In the genomic region with DNA sequence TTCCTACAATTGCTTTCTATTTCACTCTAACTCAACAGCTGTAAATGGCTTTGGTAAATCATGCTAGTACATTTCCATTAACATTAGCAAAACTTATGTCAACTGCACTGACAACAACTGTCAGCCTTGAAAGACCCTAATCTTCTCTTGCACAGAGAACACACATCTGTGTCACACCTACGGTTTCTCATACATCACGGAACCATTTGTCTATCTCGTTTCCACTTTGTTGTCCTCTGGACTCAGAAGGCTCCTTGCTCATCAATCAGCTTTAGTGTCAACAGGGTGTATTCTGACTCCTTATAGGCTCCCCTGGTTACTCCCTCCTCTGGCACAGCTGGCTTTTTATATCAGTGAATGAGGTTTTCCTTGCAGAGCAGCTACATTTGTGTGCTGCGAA, we compare ENCODE assay signal across 17 cellular contexts. TPM values are rescaled to one million over a fixed set of nuclear protein-coding genes. Genes with fewer than 3 reads are reported as not detected.
DNase-seq lines count a peak whose midpoint lies in the region; ATAC-seq, FAIRE-seq and TF ChIP-seq lines count a peak whose summit lies in the region.
"Had no signal": no experiment of that assay in that cellular context is flagged by ENCODE, and none has a peak within 500 bp of the region (broad histone marks: within the 10 kb centered on the region; RNA-seq: fewer than 3 reads in every experiment).

No MANE protein-coding gene starts in this region.

- DNase-seq in A673 (ENCODE audit: low spot score) (peak; percentile 34), GM20000 (ENCODE audit: low spot score) (peak; percentile 23), OCI-M2 (lab: John Stamatoyannopoulos, UW; ENCODE audit: unreplicated experiment) (peak; percentile 31), occipital lobe (lab: John Stamatoyannopoulos, UW) (no peak), adrenal gland (no peak)
- DNase-seq: 8988T; ACHN; Calu3; CD4-positive, CD25-positive, alpha-beta regulatory T cell; DMS 273 treated with DMSO at 0.1 percent for 48 hours; GOT3; H9 had no signal

- no peak for TF ChIP-seq POLR2A in adrenal gland (IDR thresholded peaks at IDR 0.05)

- ATAC-seq in GM19351 (IDR thresholded peaks at IDR 0.05; ENCODE audit: unreplicated experiment) (no peak), GM18498 (IDR thresholded peaks at IDR 0.05; ENCODE audit: unreplicated experiment) (no peak)

- H3K9me3 ChIP-seq in A673 (ENCODE audit: low read depth, low read length, poor library complexity, severe bottlenecking) (peaks cover 26% of the 10 kb centered on the region), adrenal gland (replicated peaks in 1 of 3) (peaks cover 0 to 16% (median 6%) of the 10 kb centered on the region in 3 donors)

- TF ChIP-seq CTCF in A673 (conservative IDR thresholded peaks at IDR 0.05; ENCODE audit: low read depth, low read length) (no peak), GM20000 (IDR thresholded peaks at IDR 0.05; ENCODE audit: extremely low read depth, missing control alignments) (no peak), adrenal gland (IDR thresholded peaks at IDR 0.05) (no peak)

- CTCF ChIA-PET in A673 (lab: Charles Lee) = no interaction called here

- no TSS peak for BruUV-seq in A673 (replicated peaks; lab: Mats Ljungman, UMichigan)

- H3K4me3 ChIP-seq in A673 (ENCODE audit: low read depth, low read length, poor library complexity, severe bottlenecking) (no peak overlapping the region), adrenal gland (no peak overlapping the region)
- H3K4me3 ChIP-seq: BLaER1 treated with 17β-estradiol and CSF1 and Interleukin-3, amounts not matched to agents 10 nM and 100 nM had no signal

- intact Hi-C loops in A673 (cut with micrococcal nuclease; ENCODE audit: unreplicated experiment) = no loop called here
- intact Hi-C loops in adrenal gland (cut with DNase I) = no loop called here

- H3K4me1 ChIP-seq in A673 (ENCODE audit: insufficient read depth, low read length, poor library complexity, severe bottlenecking) (no peaks in the 10 kb centered on the region), adrenal gland (replicated peaks in 1 of 2) (no peaks in the 10 kb centered on the region)
- H3K4me1 ChIP-seq: BLaER1 treated with 17β-estradiol and CSF1 and Interleukin-3, amounts not matched to agents 10 nM and 100 nM had no signal

- 72 to 81% (median 77%) methylated on average over 4 of the region's 4 CpGs for WGBS in adrenal gland, 4 donors

- POLR2A ChIA-PET in A673 (lab: Charles Lee; ENCODE audit: low non-redundant PET) = no interaction called here

- peaks cover 6% of the 10 kb centered on the region for H3K36me3 ChIP-seq in A673 (ENCODE audit: insufficient read depth, low read length, poor library complexity, severe bottlenecking)
- H3K36me3 ChIP-seq in adrenal gland (replicated peaks in 1 of 2) = no peaks in the 10 kb centered on the region

- FAIRE-seq in islet of Langerhans (lab: Jason Lieb, UNC) = peak; percentile 24
- FAIRE-seq: GM12892 had no signal

- H3K27me3 ChIP-seq in A673 (replicated peaks; ENCODE audit: insufficient read depth, low read depth, low read length, poor library complexity) (no peaks in the 10 kb centered on the region), adrenal gland (no peaks in the 10 kb centered on the region)
- H3K27me3 ChIP-seq: BLaER1 treated with 17β-estradiol and CSF1 and Interleukin-3, amounts not matched to agents 10 nM and 100 nM had no signal

- H3K27ac ChIP-seq in A673 (ENCODE audit: low read depth, low read length, poor library complexity, severe bottlenecking) (no peak overlapping the region), adrenal gland (no peak overlapping the region)
- H3K27ac ChIP-seq: BLaER1 treated with 17β-estradiol and CSF1 and Interleukin-3, amounts not matched to agents 10 nM and 100 nM had no signal

RNA-seq across cellular contexts. Expression of a gene that starts 49.2 kb away (rescaled TPM):
- total RNA-seq in A673 (2021) (14.4 and 15.0 TPM in 2 replicates), occipital lobe (22.0 TPM), adrenal gland (100 to 1,000 TPM in 1 of 8 donors, 10 to 100 TPM in 2, 1 to 10 TPM in 5; 4.0 to 118 (median 8.5) TPM)
- 10 to 100 TPM in 1 of 3 donors, 1 to 10 TPM in 2; 6.6 to 59.6 (median 8.1) TPM for polyA plus RNA-seq in adrenal gland

Comparison
In these comparisons a context has a peak if more than half of its experiments do, and no peak if none do; other contexts are left out.
1. DNase-seq: peak in A673 (single experiment), GM20000 (single experiment) and OCI-M2 (single experiment); none in occipital lobe (single experiment) and adrenal gland (0 of 7).